12 cellular contexts compared by ENCODE assay signal in the genomic region with DNA sequence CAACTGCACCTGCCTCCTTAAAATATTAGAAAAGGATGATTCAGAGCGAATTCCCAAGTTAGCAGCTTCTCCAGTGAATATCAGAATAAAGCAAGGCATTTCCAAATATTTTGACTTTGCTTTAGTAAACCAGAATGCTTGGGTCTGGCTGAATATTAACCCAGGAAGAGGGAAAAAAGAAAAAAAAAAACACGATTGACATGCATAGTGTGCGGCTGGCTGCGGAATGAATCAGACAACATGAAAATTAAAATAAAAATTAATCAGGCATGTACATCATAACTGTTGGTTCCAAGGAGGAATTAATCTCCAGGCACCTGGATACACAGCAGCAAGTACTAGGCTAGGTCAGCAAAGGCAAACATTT.
DNase-seq lines count a peak whose midpoint lies in the region; ATAC-seq and TF ChIP-seq lines count a peak whose summit lies in the region.
"Had no signal": no experiment of that assay in that cellular context is flagged by ENCODE, and none has a peak within 500 bp of the region (broad histone marks: within the 10 kb centered on the region; RNA-seq: fewer than 3 reads in every experiment).

No MANE protein-coding gene starts in this region.

- H3K27ac ChIP-seq in A673 (ENCODE audit: low read depth, low read length, poor library complexity, severe bottlenecking) = peak overlapping the region; percentile 90
- peak overlapping the region; percentile 98 for H3K27ac ChIP-seq in SK-N-MC
- no peak overlapping the region for H3K27ac ChIP-seq in MM.1S (ENCODE audit: low read length)
- H3K27ac ChIP-seq: transverse colon had no signal

- no peaks in the 10 kb centered on the region for H3K79me2 ChIP-seq in MM.1S (ENCODE audit: low read length)

- H3K27ac Mint-ChIP-seq in neural crest cell (ENCODE audit: unreplicated experiment) = peak overlapping the region; percentile 97
- H3K27ac Mint-ChIP-seq: activated naive CD8-positive, alpha-beta T cell had no signal

- CTCF ChIA-PET in A673 (lab: Charles Lee) = no interaction called here

- peaks cover 6% of the 10 kb centered on the region for H3K9me3 Mint-ChIP-seq in neural crest cell

- H3K9ac ChIP-seq in SK-N-MC (ENCODE audit: insufficient read length) = peak overlapping the region; percentile 80
- H3K9ac ChIP-seq in MM.1S (ENCODE audit: low read length) = no peak overlapping the region

- H3K4me3 ChIP-seq in A673 (ENCODE audit: low read depth, low read length, poor library complexity, severe bottlenecking) = peak overlapping the region; percentile 40
- H3K4me3 ChIP-seq in SK-N-MC = peak overlapping the region; percentile 83
- peak overlapping the region; percentile 57 for H3K4me3 ChIP-seq in fibroblast of the aortic adventitia (ENCODE audit: low read depth, low read length)
- H3K4me3 ChIP-seq in MM.1S (ENCODE audit: low read length) = no peak overlapping the region

- H3K27me3 Mint-ChIP-seq in neural crest cell (ENCODE audit: low read depth) = no peaks in the 10 kb centered on the region

- ATAC-seq in HG02588 (IDR thresholded peaks at IDR 0.05; ENCODE audit: unreplicated experiment) = no peak

- H3F3A ChIP-seq in MM.1S (ENCODE audit: insufficient read depth, low read length) = no peaks in the 10 kb centered on the region

- no peak overlapping the region for H3K4me2 ChIP-seq in MM.1S (ENCODE audit: low read depth, low read length)

- intact Hi-C loops in A673 (cut with micrococcal nuclease; ENCODE audit: unreplicated experiment) = no loop called here

- H3K36me3 ChIP-seq in A673 (ENCODE audit: insufficient read depth, low read length, poor library complexity, severe bottlenecking) = no peaks in the 10 kb centered on the region
- H3K36me3 ChIP-seq in SK-N-MC (ENCODE audit: insufficient read depth, low read length) = no peaks in the 10 kb centered on the region; the same call in 1 of the 2 replicates
- H3K36me3 ChIP-seq in MM.1S (replicated peaks; ENCODE audit: insufficient read depth, low read length) = no peaks in the 10 kb centered on the region
- H3K36me3 ChIP-seq: transverse colon had no signal

- POLR2A ChIA-PET in A673 (lab: Charles Lee; ENCODE audit: low non-redundant PET) = no interaction called here

- TF ChIP-seq CTCF in A673 (conservative IDR thresholded peaks at IDR 0.05; ENCODE audit: low read depth, low read length) = no peak
- no peak for TF ChIP-seq CTCF in fibroblast of the aortic adventitia (IDR thresholded peaks at IDR 0.05; ENCODE audit: insufficient read depth, low read length)
- TF ChIP-seq CTCF in neural crest cell (conservative IDR thresholded peaks at IDR 0.05) = no peak
- no peak for TF ChIP-seq CTCF in MM.1S (IDR thresholded peaks at IDR 0.05; ENCODE audit: low read length)

- no peaks in the 10 kb centered on the region for H3K9me2 ChIP-seq in MM.1S (replicated peaks; ENCODE audit: insufficient read depth, low read length)

- H3K4me1 Mint-ChIP-seq in neural crest cell = peaks cover 58% of the 10 kb centered on the region

- H3K27me3 ChIP-seq in A673 (replicated peaks; ENCODE audit: insufficient read depth, low read depth, low read length, poor library complexity) = no peaks in the 10 kb centered on the region
- H3K27me3 ChIP-seq in MM.1S (replicated peaks; ENCODE audit: insufficient read depth, low read length) = no peaks in the 10 kb centered on the region

- no peaks in the 10 kb centered on the region for H4K20me1 ChIP-seq in MM.1S (ENCODE audit: insufficient read depth, low read length)

- H3K36me3 Mint-ChIP-seq in neural crest cell (ENCODE audit: low read depth) = peaks cover 10% of the 10 kb centered on the region
- H3K36me3 Mint-ChIP-seq: activated naive CD8-positive, alpha-beta T cell had no signal

- H3K4me1 ChIP-seq in A673 (ENCODE audit: insufficient read depth, low read length, poor library complexity, severe bottlenecking) = peaks cover 42% of the 10 kb centered on the region
- no peaks in the 10 kb centered on the region for H3K4me1 ChIP-seq in MM.1S (ENCODE audit: low read length)

- peak overlapping the region; percentile 86 for H3K4me3 Mint-ChIP-seq in neural crest cell
- H3K4me3 Mint-ChIP-seq: activated naive CD8-positive, alpha-beta T cell had no signal

- DNase-seq in A673 (ENCODE audit: low spot score) (no peak), SK-N-MC (ENCODE audit: low read depth, low spot score) (no peak), fibroblast of the aortic adventitia (ENCODE audit: low read depth) (no peak), neural crest cell (ENCODE audit: low read depth, low spot score) (no peak), MM.1S (no peak), NCI-H2081 treated with DMSO at 0.1 percent for 48 hours (lab: John Stamatoyannopoulos, UW) (no peak), EL (no peak)
- DNase-seq: cortex of kidney, MV-4-11 had no signal

- H3K9me3 ChIP-seq in A673 (ENCODE audit: low read depth, low read length, poor library complexity, severe bottlenecking) (peaks cover 5% of the 10 kb centered on the region), SK-N-MC (ENCODE audit: low read depth, low read length) (peaks cover 2% of the 10 kb centered on the region; the same call in 1 of the 2 replicates), MM.1S (replicated peaks; ENCODE audit: insufficient read depth, low read length) (no peaks in the 10 kb centered on the region)
- H3K9me3 ChIP-seq: transverse colon had no signal

- no TSS peak for BruUV-seq in A673 (replicated peaks; lab: Mats Ljungman, UMichigan)

- no peak overlapping the region for H2AFZ ChIP-seq in MM.1S (ENCODE audit: low read length)
